In genomic region chr12:40312982-40313576, GRCh38 we compare ENCODE assay signal across 9 cellular contexts.
DNase-seq lines count a peak whose midpoint lies in the region; ATAC-seq and TF ChIP-seq lines count a peak whose summit lies in the region.
"Had no signal": no experiment of that assay in that cellular context is flagged by ENCODE, and none has a peak within 500 bp of the region (broad histone marks: within the 10 kb centered on the region; RNA-seq: fewer than 3 reads in every experiment).

No MANE protein-coding gene starts in this region.

- H3K56ac ChIP-seq in IMR-90 (ENCODE audit: extremely low read depth, insufficient read depth, low read length): no peak overlapping the region

- ATAC-seq in IMR-90 (ENCODE audit: low read depth) (no peak), left lobe of liver (peak; percentile 59)
- ATAC-seq in activated CD4-positive, CD25-positive, alpha-beta regulatory T cell treated with anti-CD3 and anti-CD28 coated beads, Interleukin-2, amount 50 U/mL, for 24 hours: no peak

- no peak overlapping the region for H4K91ac ChIP-seq in IMR-90 (ENCODE audit: insufficient read depth, low read depth, low read length)

- no peaks in the 10 kb centered on the region for H3K9me3 ChIP-seq in IMR-90 (ENCODE audit: control insufficient read depth, insufficient read depth, low read length)
- H3K9me3 ChIP-seq in ascending aorta: no peaks in the 10 kb centered on the region
- no peaks in the 10 kb centered on the region for H3K9me3 ChIP-seq in ovary

- no peak overlapping the region for H3K18ac ChIP-seq in IMR-90 (ENCODE audit: low read depth, low read length)

- H3K27me3 ChIP-seq in IMR-90 (ENCODE audit: control insufficient read depth, insufficient read depth, low read length): no peaks in the 10 kb centered on the region
- no peaks in the 10 kb centered on the region for H3K27me3 ChIP-seq in ascending aorta
- H3K27me3 ChIP-seq in ovary: no peaks in the 10 kb centered on the region

- no peak overlapping the region for H3K14ac ChIP-seq in IMR-90 (replicated peaks; ENCODE audit: low read depth, low read length)

- H3K4ac ChIP-seq in IMR-90 (ENCODE audit: low read depth, low read length): no peak overlapping the region

- no peak overlapping the region for H2BK5ac ChIP-seq in IMR-90 (ENCODE audit: low read depth, low read length, poor library complexity, severe bottlenecking)

- H4K5ac ChIP-seq in IMR-90 (ENCODE audit: low read depth, low read length): no peak overlapping the region

- in situ Hi-C loops in IMR-90 (cut with MboI; ENCODE audit: low sequenced_read_pairs): loop anchor here (5.0 kb wide), 1 partner anchor 161 kb away; no protein-coding TSS in a partner anchor

- TF ChIP-seq CTCF in IMR-90 (conservative IDR thresholded peaks at IDR 0.05; ENCODE audit: low read depth, low read length) (peak; percentile 77), ascending aorta (IDR thresholded peaks at IDR 0.05) (peak in 2 of 3 experiments; percentile 16 to 53), ovary (IDR thresholded peaks at IDR 0.05) (peak in 1 of 3 donors; percentile 21)

- TF ChIP-seq EP300 in ovary (IDR thresholded peaks at IDR 0.05): no peak

- H2AK9ac ChIP-seq in IMR-90 (replicated peaks; ENCODE audit: low read depth, low read length, poor library complexity): no peak overlapping the region

- H3K23ac ChIP-seq in IMR-90 (ENCODE audit: low read depth, low read length): no peak overlapping the region

- DNase-seq in AML-193 (lab: John Stamatoyannopoulos, UW) (peak; percentile 2 to 26), IMR-90 (peak; percentile 31), ascending aorta (ENCODE audit: low spot score in 2 of 2) (no peak), left lobe of liver (ENCODE audit: low spot score) (no peak), NCI-H2107 (lab: John Stamatoyannopoulos, UW) (no peak), RPMI8226 (no peak), ovary (no peak)
- DNase-seq: T-helper 9 cell had no signal

- H2AFZ ChIP-seq in IMR-90 (replicated peaks; ENCODE audit: low read length, poor library complexity): no peak overlapping the region

- H3K27ac ChIP-seq in IMR-90 (ENCODE audit: insufficient read depth, low read length) (no peak overlapping the region), ascending aorta (no peak overlapping the region), ovary (no peak overlapping the region)

- H3K4me3 ChIP-seq in IMR-90 (ENCODE audit: insufficient read depth, low read depth, low read length): no peak overlapping the region
- no peak overlapping the region for H3K4me3 ChIP-seq in ascending aorta
- no peak overlapping the region for H3K4me3 ChIP-seq in ovary

- no peak overlapping the region for H4K8ac ChIP-seq in IMR-90 (ENCODE audit: low read depth in 2 of 2, low read length in 2 of 2)

- no peak overlapping the region for H2BK20ac ChIP-seq in IMR-90 (ENCODE audit: low read depth, low read length)

- no peak overlapping the region for H2BK15ac ChIP-seq in IMR-90 (ENCODE audit: low read depth, low read length)

- no TSS peak for BruUV-seq in IMR-90 (replicated peaks; lab: Mats Ljungman, UMichigan)

- CTCF ChIA-PET in IMR-90 (lab: Yijun Ruan, JAX): no interaction called here

- H3K79me1 ChIP-seq in IMR-90 (ENCODE audit: low read depth in 1 of 2, low read length in 2 of 2): no peaks in the 10 kb centered on the region

- dilution Hi-C loops in IMR-90 (cut with HindIII; ENCODE audit: low sequenced_read_pairs, unreplicated experiment): no loop called here

- H3K36me3 ChIP-seq in IMR-90 (ENCODE audit: control insufficient read depth, insufficient read depth, low read length): no peaks in the 10 kb centered on the region
- H3K36me3 ChIP-seq in ascending aorta: peaks cover 5 to 48% of the 10 kb centered on the region in 2 donors
- no peaks in the 10 kb centered on the region for H3K36me3 ChIP-seq in ovary

- no CpG with 5 or more reads among the region's 4 CpGs for WGBS in IMR-90 (ENCODE audit: extremely low coverage in 2 of 2, insufficient read length in 1 of 2), 2 experiments
- 7 to 20% (median 14%) methylated on average over 4 of the region's 4 CpGs for WGBS in ovary, 3 donors

- intact Hi-C loops in IMR-90 (cut with micrococcal nuclease): loop anchor here (1.0 to 10.0 kb wide), 2 partner anchors 161 to 548 kb away; no protein-coding TSS in a partner anchor
- intact Hi-C loops in ascending aorta (cut with DNase I): loop anchor here (5.0 kb wide), 1 partner anchor 161 kb away; no protein-coding TSS in a partner anchor
- intact Hi-C loops in ovary (cut with DNase I): no loop called here

- TF ChIP-seq POLR2A in IMR-90 (IDR thresholded peaks at IDR 0.05; ENCODE audit: low read depth, low read length): no peak
- TF ChIP-seq POLR2A in ovary (IDR thresholded peaks at IDR 0.05): no peak

- no peak overlapping the region for H2BK120ac ChIP-seq in IMR-90 (ENCODE audit: low read depth, low read length)

- no peak overlapping the region for H2AK5ac ChIP-seq in IMR-90 (ENCODE audit: low read depth, low read length)

- no peaks in the 10 kb centered on the region for H3K9me1 ChIP-seq in IMR-90 (ENCODE audit: insufficient read depth, low read length)

- peak; percentile 68 for TF ChIP-seq RAD21 in IMR-90 (IDR thresholded peaks at IDR 0.05; ENCODE audit: low read length)

- H3K4me2 ChIP-seq in IMR-90 (ENCODE audit: low read depth, low read length): no peak overlapping the region

- POLR2A ChIA-PET in IMR-90 (lab: Charles Lee; ENCODE audit: unreplicated experiment): no interaction called here

- no peak overlapping the region for H3K9ac ChIP-seq in IMR-90 (ENCODE audit: low read depth, low read length)

- H4K20me1 ChIP-seq in IMR-90 (ENCODE audit: insufficient read depth, low read length): no peaks in the 10 kb centered on the region

- H3K4me1 ChIP-seq in IMR-90 (ENCODE audit: control insufficient read depth, insufficient read depth, low read length) (no peaks in the 10 kb centered on the region), ascending aorta (no peaks in the 10 kb centered on the region), ovary (ENCODE audit: insufficient read depth) (no peaks in the 10 kb centered on the region)

TF ChIP-seq in IMR-90, 13 proteins besides CTCF, POLR2A, EP300 and RAD21:
- TF ChIP-seq SMC3 (IDR thresholded peaks at IDR 0.05; ENCODE audit: low read depth, low read length) (peak; percentile 71), NFE2L2 (IDR thresholded peaks at IDR 0.05; ENCODE audit: low read depth, low read length) (no peak)

Comparison
In these comparisons a context has a peak if more than half of its experiments do, and no peak if none do; other contexts are left out.
1. DNase-seq: peak in AML-193 (2 of 2) and IMR-90 (single experiment); none in ascending aorta (0 of 2), left lobe of liver (single experiment), NCI-H2107 (single experiment), RPMI8226 (single experiment) and ovary (0 of 5).
2. intact Hi-C loops: an anchor here in IMR-90 (1.0 to 10.0 kb wide) and ascending aorta (5.0 kb wide); none called in ovary.